In the genomic region with DNA sequence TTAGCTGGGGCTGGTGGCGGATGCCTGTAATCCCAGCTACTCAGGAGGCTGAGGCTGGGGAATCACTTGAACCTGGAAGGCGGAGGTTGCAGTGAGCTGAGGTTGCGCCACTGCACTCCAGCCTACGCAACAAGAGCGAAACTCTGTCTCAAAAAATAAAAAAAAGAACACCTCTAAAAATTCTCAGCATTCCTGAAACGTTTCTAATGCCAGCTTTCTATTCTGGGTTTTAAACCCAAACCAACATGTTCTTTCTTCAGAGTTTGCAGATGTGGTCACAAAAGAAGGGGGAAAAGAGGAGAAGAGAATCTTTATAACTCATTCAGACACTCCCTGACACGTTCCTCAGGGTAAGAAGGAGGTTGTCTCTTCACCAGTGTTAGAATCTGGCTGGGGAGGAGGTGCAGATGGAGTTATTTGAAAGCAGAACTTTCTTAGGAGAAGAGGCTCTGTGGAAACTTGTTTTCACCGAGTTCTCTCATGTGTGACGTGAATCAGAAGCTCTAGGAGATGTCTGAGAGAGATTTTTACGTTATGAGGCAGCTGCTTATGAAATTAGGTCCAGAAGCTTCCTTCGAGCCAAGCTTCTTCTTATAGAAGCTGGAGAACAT, we compare ENCODE assay signal across 9 cellular contexts. TPM values are rescaled to one million over a fixed set of nuclear protein-coding genes. Genes with fewer than 3 reads are reported as not detected.
DNase-seq lines count a peak whose midpoint lies in the region; ATAC-seq and TF ChIP-seq lines count a peak whose summit lies in the region.
"Had no signal": no experiment of that assay in that cellular context is flagged by ENCODE, and none has a peak within 500 bp of the region (broad histone marks: within the 10 kb centered on the region; RNA-seq: fewer than 3 reads in every experiment).

No MANE protein-coding gene starts in this region.

- peak overlapping the region; percentile 57 for H3K27ac Mint-ChIP-seq in type B pancreatic cell

- TF ChIP-seq CTCF in GM20000 (IDR thresholded peaks at IDR 0.05; ENCODE audit: extremely low read depth, missing control alignments) (no peak), type B pancreatic cell (conservative IDR thresholded peaks at IDR 0.05) (no peak)

- peak; percentile 44 for DNase-seq in GM20000 (ENCODE audit: low spot score)
- DNase-seq in astrocyte of the hippocampus (ENCODE audit: low read depth, low spot score): peak; percentile 72
- DNase-seq in left kidney (ENCODE audit: low read depth, low spot score): peak; percentile 28
- DNase-seq in type B pancreatic cell (ENCODE audit: extremely low spot score, unreplicated experiment): no peak
- no peak for DNase-seq in cortex of kidney (lab: John Stamatoyannopoulos, UW)
- no peak for DNase-seq in stimulated activated naive CD4-positive, alpha-beta T cell treated with Interleukin-2 at 50 U/mL for 16 hours (lab: John Stamatoyannopoulos, UW)
- DNase-seq: gastrocnemius medialis had no signal

- H3K36me3 Mint-ChIP-seq in type B pancreatic cell: no peaks in the 10 kb centered on the region

- no peaks in the 10 kb centered on the region for H3K9me3 Mint-ChIP-seq in type B pancreatic cell

- no peaks in the 10 kb centered on the region for H3K4me1 Mint-ChIP-seq in type B pancreatic cell (ENCODE audit: unreplicated experiment)

- no peak overlapping the region for H3K4me3 Mint-ChIP-seq in type B pancreatic cell

- no peak for ATAC-seq in HG03135 (IDR thresholded peaks at IDR 0.05; ENCODE audit: unreplicated experiment)
- no peak for ATAC-seq in HG03442 (IDR thresholded peaks at IDR 0.05; ENCODE audit: unreplicated experiment)
- ATAC-seq: gastrocnemius medialis had no signal

- H3K27me3 Mint-ChIP-seq in type B pancreatic cell: peaks cover 3% of the 10 kb centered on the region

RNA-seq across cellular contexts. Expression of a gene that starts 17.8 kb away (rescaled TPM):
- total RNA-seq in type B pancreatic cell (ENCODE audit: low replicate concordance): not detected in 2 replicates
- total RNA-seq: gastrocnemius medialis had no signal

RNA-seq across cellular contexts. Expression of a gene that starts 28.7 kb away (rescaled TPM):
- total RNA-seq in type B pancreatic cell (ENCODE audit: low replicate concordance): 132 and 146 TPM in 2 replicates

RNA-seq across cellular contexts. Expression of a gene that starts 49.2 kb away (rescaled TPM):
- 113 and 177 TPM in 2 replicates for total RNA-seq in type B pancreatic cell (ENCODE audit: low replicate concordance)

Comparison
In these comparisons a context has a peak if more than half of its experiments do, and no peak if none do; other contexts are left out.
1. DNase-seq: peak in GM20000 (single experiment), astrocyte of the hippocampus (single experiment) and left kidney (single experiment); none in type B pancreatic cell (single experiment), cortex of kidney (single experiment) and stimulated activated naive CD4-positive, alpha-beta T cell treated with Interleukin-2 at 50 U/mL for 16 hours (single experiment).